In the genomic region with DNA sequence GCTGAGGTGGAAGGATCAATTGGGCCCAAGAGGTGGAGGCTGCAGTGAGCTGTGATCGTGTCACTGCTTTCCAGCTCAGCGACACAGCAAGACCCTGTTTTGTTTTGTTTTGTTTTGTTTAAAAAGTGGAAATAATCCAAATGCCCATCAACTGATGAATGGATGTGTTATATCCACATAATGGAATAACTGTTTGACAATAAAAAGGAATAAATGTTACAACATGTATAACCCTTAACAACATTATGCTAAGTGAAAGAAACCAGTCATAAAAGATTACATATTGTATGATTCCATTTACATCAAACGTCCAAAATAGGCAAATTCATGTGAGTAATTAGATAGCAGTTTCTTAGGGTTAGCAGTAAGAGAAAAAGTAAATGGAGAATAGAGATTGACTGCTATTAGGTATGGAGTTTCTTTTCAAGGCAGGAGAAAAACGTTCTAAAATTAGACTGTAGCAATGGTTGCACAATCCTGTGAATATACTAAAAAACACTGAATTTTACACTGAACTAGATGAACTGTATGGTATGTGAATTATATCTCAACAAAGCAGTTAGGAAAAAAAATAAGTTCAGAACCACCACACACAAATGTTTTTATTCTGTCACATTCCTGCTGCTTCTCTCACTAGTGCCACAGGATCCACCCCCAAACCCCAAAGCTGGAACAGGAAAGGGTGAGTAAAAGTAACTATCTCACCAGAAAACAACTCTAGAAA, we compare ENCODE assay signal across 11 cellular contexts. TPM values are rescaled to one million over a fixed set of nuclear protein-coding genes. Genes with fewer than 3 reads are reported as not detected.
DNase-seq lines count a peak whose midpoint lies in the region; ATAC-seq and TF ChIP-seq lines count a peak whose summit lies in the region.
"Had no signal": no experiment of that assay in that cellular context is flagged by ENCODE, and none has a peak within 500 bp of the region (broad histone marks: within the 10 kb centered on the region; RNA-seq: fewer than 3 reads in every experiment).

No MANE protein-coding gene starts in this region.

- H3K4me3 Mint-ChIP-seq in mesothelial cell of epicardium: no peak overlapping the region

- no peaks in the 10 kb centered on the region for H3K36me3 Mint-ChIP-seq in mesothelial cell of epicardium

- no peaks in the 10 kb centered on the region for H3K27me3 ChIP-seq in mammary epithelial cell (ENCODE audit: insufficient read depth, low read length)
- H3K27me3 ChIP-seq: Peyer's patch, uterus had no signal

- no peaks in the 10 kb centered on the region for H3K9me3 Mint-ChIP-seq in mesothelial cell of epicardium

- intact Hi-C loops in mammary epithelial cell (cut with micrococcal nuclease): no loop called here

- no peaks in the 10 kb centered on the region for H3K27me3 Mint-ChIP-seq in mesothelial cell of epicardium (ENCODE audit: low read depth)

- H3K9me3 ChIP-seq in KOPT-K1 (ENCODE audit: insufficient read depth, low read length, poor library complexity, severe bottlenecking): no peaks in the 10 kb centered on the region
- no peaks in the 10 kb centered on the region for H3K9me3 ChIP-seq in mammary epithelial cell (replicated peaks; ENCODE audit: insufficient read depth, low read length)
- H3K9me3 ChIP-seq: Peyer's patch, uterus had no signal

- WGBS in mammary epithelial cell (ENCODE audit: low coverage, missing lambda C conversion rate): 52% methylated on average over 4 of the region's 4 CpGs

- H4K20me1 ChIP-seq in mammary epithelial cell (ENCODE audit: insufficient read depth, low read length): peaks cover 2% of the 10 kb centered on the region

- H3K36me3 ChIP-seq in KOPT-K1 (ENCODE audit: insufficient read depth, low read length): no peaks in the 10 kb centered on the region
- H3K36me3 ChIP-seq in mammary epithelial cell (ENCODE audit: insufficient read depth, low read length): no peaks in the 10 kb centered on the region
- H3K36me3 ChIP-seq: Peyer's patch, uterus had no signal

- H2AFZ ChIP-seq in mammary epithelial cell (ENCODE audit: low read depth, low read length): no peak overlapping the region

- peak overlapping the region; percentile 26 for H3K27ac ChIP-seq in KOPT-K1 (ENCODE audit: low read depth, low read length, poor library complexity, severe bottlenecking)
- H3K27ac ChIP-seq in mammary epithelial cell (ENCODE audit: insufficient read depth, low read depth, low read length): no peak overlapping the region

- in situ Hi-C loops in mammary epithelial cell (cut with MboI; ENCODE audit: low sequenced_read_pairs in 2 of 2): no loop called here

- H3K4me3 ChIP-seq in mammary epithelial cell (replicated peaks in 1 of 3; ENCODE audit: insufficient read depth in 1 of 3, low read depth in 2 of 3, low read length in 3 of 3): no peak overlapping the region
- H3K4me3 ChIP-seq: Peyer's patch, uterus had no signal

- H3K4me2 ChIP-seq in mammary epithelial cell (ENCODE audit: insufficient read depth, low read depth, low read length): peak overlapping the region; percentile 3

- H3K4me1 Mint-ChIP-seq in mesothelial cell of epicardium: peaks cover 57% of the 10 kb centered on the region

- no TSS peak for BruUV-seq in mammary epithelial cell (replicated peaks; lab: Mats Ljungman, UMichigan)

- H3K79me2 ChIP-seq in mammary epithelial cell (ENCODE audit: insufficient read depth, low read length): peaks cover 95% of the 10 kb centered on the region

- TF ChIP-seq CTCF in mammary epithelial cell (conservative IDR thresholded peaks at IDR 0.05 in 1 of 2, IDR thresholded peaks at IDR 0.05 in 1 of 2; ENCODE audit: extremely low read depth in 1 of 2, insufficient read depth in 1 of 2, low read depth in 1 of 2, low read length in 2 of 2): no peak
- TF ChIP-seq CTCF in mesothelial cell of epicardium (IDR thresholded peaks at IDR 0.05; ENCODE audit: unreplicated experiment): no peak

- CTCF ChIA-PET in mammary epithelial cell (lab: Charles Lee; ENCODE audit: low non-redundant PET): no interaction called here

- peak overlapping the region; percentile 72 for H3K27ac Mint-ChIP-seq in mesothelial cell of epicardium

- DNase-seq in AG08395 (ENCODE audit: low spot score): peak; percentile 62
- peak; percentile 17 for DNase-seq in mammary epithelial cell
- no peak for DNase-seq in mesothelial cell of epicardium (ENCODE audit: low spot score in 2 of 2, unreplicated experiment in 2 of 2)
- DNase-seq in HT-29 (ENCODE audit: low spot score): no peak
- no peak for DNase-seq in HPDE6-E6E7 (ENCODE audit: extremely low spot score)
- DNase-seq: small intestine, uterus had no signal

- no peak for ATAC-seq in GM21390 (IDR thresholded peaks at IDR 0.05; ENCODE audit: unreplicated experiment)
- ATAC-seq in HG02938 (IDR thresholded peaks at IDR 0.05; ENCODE audit: unreplicated experiment): no peak

- H3K9ac ChIP-seq in mammary epithelial cell (ENCODE audit: insufficient read depth, low read length): no peak overlapping the region

- H3K4me1 ChIP-seq in mammary epithelial cell (ENCODE audit: insufficient read depth, low read length): peaks cover 25% of the 10 kb centered on the region

- dilution Hi-C loops in mammary epithelial cell (cut with HindIII; ENCODE audit: low sequenced_read_pairs): no loop called here

RNA-seq across cellular contexts. Expression of gene FOXJ3, which starts 15.7 kb away (rescaled TPM):
- total RNA-seq in mammary epithelial cell (10 to 100 TPM; 40.8 to 43.1 TPM), mesothelial cell of epicardium (79.7 to 82.2 TPM (median 81.6 TPM) in 3 replicates)
- 28.4 TPM for polyA plus RNA-seq in mammary epithelial cell
- 46.6 TPM for polyA minus RNA-seq in mammary epithelial cell
- total RNA-seq in HT-29 (2014; rRNA removed; shearing (Covaris generic)): 16.7 and 16.8 TPM in 2 replicates

Comparison
In these comparisons a context has a peak if more than half of its experiments do, and no peak if none do; other contexts are left out.
1. DNase-seq: peak in AG08395 (single experiment) and mammary epithelial cell (single experiment); none in mesothelial cell of epicardium (0 of 2), HT-29 (single experiment) and HPDE6-E6E7 (single experiment).